ENCODE assay signal across 15 cellular contexts in the genomic region with DNA sequence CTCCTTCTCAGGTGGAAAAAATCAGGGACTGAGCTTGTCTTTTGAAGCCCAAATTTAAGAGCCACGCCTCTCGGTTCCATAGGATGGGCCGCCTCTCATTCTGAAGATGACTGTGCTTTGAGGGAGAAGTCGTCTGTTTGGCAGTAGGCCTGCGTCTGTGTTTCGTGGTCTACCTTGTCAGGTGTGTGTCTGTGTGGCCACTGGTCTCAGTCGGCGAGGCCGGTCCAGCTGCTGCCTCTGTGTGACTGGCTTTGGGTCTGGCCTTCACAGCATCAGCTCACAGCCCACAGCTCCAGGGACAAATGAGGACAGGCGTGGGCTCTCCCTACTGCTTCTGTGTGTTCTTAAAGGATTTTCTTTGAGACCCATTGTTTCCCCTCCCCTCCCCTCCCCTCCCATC. TPM values are rescaled to one million over a fixed set of nuclear protein-coding genes. Genes with fewer than 3 reads are reported as not detected.
"Had no signal": no experiment of that assay in that cellular context is flagged by ENCODE, and none has a peak within 500 bp of the region (broad histone marks: within the 10 kb centered on the region; RNA-seq: fewer than 3 reads in every experiment).

No MANE protein-coding gene starts in this region.

- DNase-seq: dermis blood vessel endothelial cell; esophagus squamous epithelium; foreskin fibroblast; kidney glomerular epithelial cell; mammary epithelial cell; mucosa of descending colon; naive thymus-derived CD8-positive, alpha-beta T cell; posterior cingulate gyrus; right cardiac atrium; small intestine; stimulated activated CD4-positive, alpha-beta T cell treated with anti-CD3 and anti-CD28 coated beads, Interleukin-2, amount 100 ng/mL, for 48 hours; stimulated activated naive CD8-positive, alpha-beta T cell treated with anti-CD3 and anti-CD28 coated beads, Interleukin-15, Interleukin-2, amounts not matched to agents 100 U/mL and 50 U/mL, for 24 hours; thyroid gland; upper lobe of left lung had no signal

- ATAC-seq: mucosa of descending colon; naive thymus-derived CD8-positive, alpha-beta T cell; right cardiac atrium; stimulated activated naive CD8-positive, alpha-beta T cell treated with anti-CD3 and anti-CD28 coated beads, Interleukin-15, Interleukin-2, amounts not matched to agents 100 U/mL and 50 U/mL, for 24 hours had no signal

- H3K4me3 Mint-ChIP-seq: naive thymus-derived CD8-positive, alpha-beta T cell had no signal

- H3K9me3 Mint-ChIP-seq: naive thymus-derived CD8-positive, alpha-beta T cell had no signal

- H3K36me3 Mint-ChIP-seq: naive thymus-derived CD8-positive, alpha-beta T cell had no signal

RNA-seq across cellular contexts. Expression of gene B3GALT5, which starts 50.3 kb away (rescaled TPM):
- total RNA-seq: mammary epithelial cell; naive thymus-derived CD8-positive, alpha-beta T cell; pulmonary artery endothelial cell had no signal
